Comparison of ENCODE assay signal across 9 cellular contexts in the genomic region with DNA sequence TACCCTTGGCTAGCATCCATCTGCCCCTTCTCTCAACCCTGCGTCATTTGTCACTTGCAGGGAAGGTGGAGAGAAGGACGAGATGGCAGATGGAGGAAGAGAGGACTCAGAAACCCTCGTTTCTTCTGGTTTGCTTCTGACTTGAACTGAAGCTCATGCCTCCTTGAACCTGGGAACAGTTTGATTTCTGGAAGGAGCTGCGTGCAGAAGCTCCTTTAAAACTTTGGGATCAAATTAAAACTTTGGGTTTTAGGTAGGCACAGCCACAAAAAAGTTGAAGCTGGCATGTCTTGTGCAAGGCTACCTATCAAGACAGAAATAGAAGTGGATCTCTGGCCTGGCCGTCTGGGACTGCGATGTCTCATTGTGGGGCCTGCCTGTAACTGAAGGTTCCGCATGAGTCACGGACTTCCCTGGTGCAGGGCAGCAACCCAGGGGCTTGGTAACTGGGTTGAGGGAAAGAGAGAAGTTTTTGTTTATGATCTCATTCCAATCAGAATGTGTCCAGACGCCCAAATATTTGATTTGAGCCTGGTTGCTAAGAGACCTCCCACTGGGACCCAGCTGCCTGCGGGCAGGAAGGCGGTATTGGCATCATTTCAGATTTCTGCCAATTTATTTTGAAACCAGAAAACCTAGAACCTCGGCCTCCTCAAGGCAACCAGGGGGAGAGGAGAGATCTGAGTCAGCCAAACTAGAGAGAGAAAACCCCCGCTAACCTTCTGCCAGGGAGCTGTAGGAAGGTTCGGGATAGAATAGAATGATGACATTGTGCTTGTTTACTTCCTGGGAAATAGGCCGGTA. TPM values are rescaled to one million over a fixed set of nuclear protein-coding genes. Genes with fewer than 3 reads are reported as not detected.
DNase-seq lines count a peak whose midpoint lies in the region; ATAC-seq and FAIRE-seq lines count a peak whose summit lies in the region.
"Had no signal": no experiment of that assay in that cellular context is flagged by ENCODE, and none has a peak within 500 bp of the region (broad histone marks: within the 10 kb centered on the region; RNA-seq: fewer than 3 reads in every experiment).

No MANE protein-coding gene starts in this region.

- FAIRE-seq in GM18507 (lab: Jason Lieb, UNC): peak; percentile 59

- peak; percentile 92 for DNase-seq in AG08396 (ENCODE audit: low spot score)
- DNase-seq in GM18507 (ENCODE audit: extremely low spot score, insufficient read length, low read depth): peak; percentile 39
- peak; percentile 23 for DNase-seq in NCI-H345 treated with DMSO at 0.1 percent for 48 hours (lab: John Stamatoyannopoulos, UW; ENCODE audit: unreplicated experiment)
- no peak for DNase-seq in activated T-helper 2 cell treated with anti-CD3 and anti-CD28 coated beads, Interferon-gamma antibody, Interleukin-2, Interleukin-4, amounts not matched to agents 10 μg/mL and 5 μg/mL and 100 μg/mL, durations not matched to agents 14 hours and 24 hours and 36 hours (ENCODE audit: low spot score)
- peak; percentile 63 for DNase-seq in left ventricle myocardium superior
- peak; percentile 96 for DNase-seq in smooth muscle cell of the brain vasculature (ENCODE audit: low read depth, low spot score)
- DNase-seq in NCI-H1105 treated with DMSO at 0.1 percent for 48 hours (lab: John Stamatoyannopoulos, UW): no peak
- DNase-seq: naive thymus-derived CD8-positive, alpha-beta T cell had no signal

- intact Hi-C loops in activated T-helper 2 cell treated with anti-CD3 and anti-CD28 coated beads, Interferon-gamma antibody, Interleukin-2, Interleukin-4, amounts not matched to agents 10 μg/mL and 5 μg/mL and 100 μg/mL, durations not matched to agents 14 hours and 24 hours and 36 hours (cut with micrococcal nuclease): no loop called here
- intact Hi-C loops in left ventricle myocardium superior (cut with micrococcal nuclease): no loop called here

- peaks cover 7% of the 10 kb centered on the region for H3K4me1 Mint-ChIP-seq in activated T-helper 2 cell treated with anti-CD3 and anti-CD28 coated beads, Interferon-gamma antibody, Interleukin-2, Interleukin-4, amounts not matched to agents 10 μg/mL and 5 μg/mL and 100 μg/mL, durations not matched to agents 14 hours and 24 hours and 36 hours (ENCODE audit: low read depth)

- H3K36me3 Mint-ChIP-seq in activated T-helper 2 cell treated with anti-CD3 and anti-CD28 coated beads, Interferon-gamma antibody, Interleukin-2, Interleukin-4, amounts not matched to agents 10 μg/mL and 5 μg/mL and 100 μg/mL, durations not matched to agents 14 hours and 24 hours and 36 hours (ENCODE audit: low read depth): no peaks in the 10 kb centered on the region
- H3K36me3 Mint-ChIP-seq: naive thymus-derived CD8-positive, alpha-beta T cell had no signal

- H3K27ac Mint-ChIP-seq in activated T-helper 2 cell treated with anti-CD3 and anti-CD28 coated beads, Interferon-gamma antibody, Interleukin-2, Interleukin-4, amounts not matched to agents 10 μg/mL and 5 μg/mL and 100 μg/mL, durations not matched to agents 14 hours and 24 hours and 36 hours: peak overlapping the region; percentile 46

- ATAC-seq in HG02973 (IDR thresholded peaks at IDR 0.05; ENCODE audit: unreplicated experiment) (peak; percentile 76), left ventricle myocardium superior (peak; percentile 94)

- peaks cover 12% of the 10 kb centered on the region for H3K27me3 Mint-ChIP-seq in activated T-helper 2 cell treated with anti-CD3 and anti-CD28 coated beads, Interferon-gamma antibody, Interleukin-2, Interleukin-4, amounts not matched to agents 10 μg/mL and 5 μg/mL and 100 μg/mL, durations not matched to agents 14 hours and 24 hours and 36 hours (ENCODE audit: low read depth)
- H3K27me3 Mint-ChIP-seq: naive thymus-derived CD8-positive, alpha-beta T cell had no signal

- H3K9me3 Mint-ChIP-seq in activated T-helper 2 cell treated with anti-CD3 and anti-CD28 coated beads, Interferon-gamma antibody, Interleukin-2, Interleukin-4, amounts not matched to agents 10 μg/mL and 5 μg/mL and 100 μg/mL, durations not matched to agents 14 hours and 24 hours and 36 hours: no peaks in the 10 kb centered on the region
- H3K9me3 Mint-ChIP-seq: naive thymus-derived CD8-positive, alpha-beta T cell had no signal

- no peak overlapping the region for H3K4me3 Mint-ChIP-seq in activated T-helper 2 cell treated with anti-CD3 and anti-CD28 coated beads, Interferon-gamma antibody, Interleukin-2, Interleukin-4, amounts not matched to agents 10 μg/mL and 5 μg/mL and 100 μg/mL, durations not matched to agents 14 hours and 24 hours and 36 hours (ENCODE audit: low read depth)

RNA-seq across cellular contexts. Expression of a gene that starts 15.8 kb away (rescaled TPM):
- 5.7 and 6.1 TPM in 2 replicates for total RNA-seq in activated T-helper 2 cell treated with anti-CD3 and anti-CD28 coated beads, Interferon-gamma antibody, Interleukin-2, Interleukin-4, amounts not matched to agents 10 μg/mL and 5 μg/mL and 100 μg/mL, durations not matched to agents 14 hours and 24 hours and 36 hours
- 8.9 TPM for total RNA-seq in left ventricle myocardium superior

Comparison
In these comparisons a context has a peak if more than half of its experiments do, and no peak if none do; other contexts are left out.
1. DNase-seq: peak in AG08396 (single experiment), GM18507 (single experiment), NCI-H345 treated with DMSO at 0.1 percent for 48 hours (single experiment), left ventricle myocardium superior (single experiment) and smooth muscle cell of the brain vasculature (single experiment); none in activated T-helper 2 cell treated with anti-CD3 and anti-CD28 coated beads, Interferon-gamma antibody, Interleukin-2, Interleukin-4, amounts not matched to agents 10 μg/mL and 5 μg/mL and 100 μg/mL, durations not matched to agents 14 hours and 24 hours and 36 hours (single experiment) and NCI-H1105 treated with DMSO at 0.1 percent for 48 hours (single experiment).